In the genomic region with DNA sequence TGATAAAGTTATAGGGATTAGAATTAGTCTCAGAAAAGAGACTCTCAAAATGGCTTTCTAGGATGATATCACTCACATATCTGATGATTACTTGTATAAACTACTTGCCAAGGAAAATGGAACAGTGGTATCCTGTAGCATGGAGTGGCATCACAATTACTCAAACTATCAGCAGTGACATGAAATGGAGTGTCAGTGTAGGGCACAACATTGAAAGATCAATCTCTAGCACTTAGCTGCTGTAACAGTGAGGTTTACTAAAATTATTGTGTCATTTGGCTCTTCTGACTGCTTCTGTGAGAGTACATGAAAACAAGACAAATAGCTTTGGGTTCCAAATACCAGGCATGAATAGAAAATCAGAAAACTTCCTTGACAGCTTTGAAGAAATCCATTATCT, we compare ENCODE assay signal across 25 cellular contexts.
"Had no signal": no experiment of that assay in that cellular context is flagged by ENCODE, and none has a peak within 500 bp of the region (broad histone marks: within the 10 kb centered on the region; RNA-seq: fewer than 3 reads in every experiment).

No MANE protein-coding gene starts in this region.

- H3K27ac Mint-ChIP-seq: dendritic cell treated with granulocyte-macrophage colony-stimulating factor and Interleukin-4, amounts not matched to agents 40 ng/mL and 50 ng/mL, for 4 days; endodermal cell had no signal

- H3K4me3 Mint-ChIP-seq: dendritic cell treated with granulocyte-macrophage colony-stimulating factor and Interleukin-4, amounts not matched to agents 40 ng/mL and 50 ng/mL, for 4 days; effector memory CD8-positive, alpha-beta T cell; endodermal cell had no signal

- H3K9me3 Mint-ChIP-seq: dendritic cell treated with granulocyte-macrophage colony-stimulating factor and Interleukin-4, amounts not matched to agents 40 ng/mL and 50 ng/mL, for 4 days; effector memory CD8-positive, alpha-beta T cell had no signal

- H3K27ac ChIP-seq: colonic mucosa, coronary artery, dorsolateral prefrontal cortex, epithelial cell of prostate, esophagus muscularis mucosa, esophagus squamous epithelium, foreskin keratinocyte, gastrocnemius medialis, gastroesophageal sphincter, heart left ventricle, heart right ventricle had no signal

- H3K4me1 Mint-ChIP-seq: endodermal cell had no signal

- H3K4me1 ChIP-seq: colonic mucosa had no signal

- ATAC-seq: effector memory CD8-positive, alpha-beta T cell; esophagus mucosa; foreskin keratinocyte; gastrocnemius medialis; gastroesophageal sphincter; heart left ventricle; heart right ventricle had no signal

- H3K27me3 ChIP-seq: colonic mucosa, dorsolateral prefrontal cortex, esophagus muscularis mucosa, esophagus squamous epithelium, foreskin keratinocyte, gastrocnemius medialis, gastroesophageal sphincter, heart left ventricle, heart right ventricle had no signal

- H3K27me3 Mint-ChIP-seq: dendritic cell treated with granulocyte-macrophage colony-stimulating factor and Interleukin-4, amounts not matched to agents 40 ng/mL and 50 ng/mL, for 4 days; effector memory CD8-positive, alpha-beta T cell had no signal

- DNase-seq: colonic mucosa; cortex of kidney; dermis blood vessel endothelial cell; dorsolateral prefrontal cortex; effector CD4-positive, alpha-beta T cell; effector CD8-positive, alpha-beta T cell; effector memory CD4-positive, alpha-beta T cell; effector memory CD8-positive, alpha-beta T cell; endodermal cell; erythroblast; esophagus squamous epithelium; foreskin fibroblast; foreskin keratinocyte; foreskin melanocyte; gastrocnemius medialis; glutamatergic neuron; head of caudate nucleus; heart left ventricle; heart right ventricle had no signal

- H3K36me3 ChIP-seq: colonic mucosa, esophagus muscularis mucosa, esophagus squamous epithelium, gastrocnemius medialis, gastroesophageal sphincter, heart left ventricle, heart right ventricle had no signal

- H3K4me3 ChIP-seq: colonic mucosa, coronary artery, dorsolateral prefrontal cortex, esophagus muscularis mucosa, esophagus squamous epithelium, gastrocnemius medialis, gastroesophageal sphincter, heart left ventricle, heart right ventricle had no signal

- H3K9me3 ChIP-seq: colonic mucosa, esophagus muscularis mucosa, esophagus squamous epithelium, gastrocnemius medialis, gastroesophageal sphincter, heart left ventricle, heart right ventricle had no signal
